28 cellular contexts compared by ENCODE assay signal in genomic region chr20:3382836-3383235, GRCh38. TPM values are rescaled to one million over a fixed set of nuclear protein-coding genes. Genes with fewer than 3 reads are reported as not detected.
DNase-seq lines count a peak whose midpoint lies in the region; ATAC-seq and TF ChIP-seq lines count a peak whose summit lies in the region.
"Had no signal": no experiment of that assay in that cellular context is flagged by ENCODE, and none has a peak within 500 bp of the region (broad histone marks: within the 10 kb centered on the region; RNA-seq: fewer than 3 reads in every experiment).

No MANE protein-coding gene starts in this region.

- H3K4me1 Mint-ChIP-seq in activated T-helper 17 cell treated with anti-CD3 and anti-CD28 coated beads, Interleukin-2, amount 50 U/mL, for 72 hours: peaks cover 20% of the 10 kb centered on the region
- H3K4me1 Mint-ChIP-seq in neural crest cell: peaks cover 46% of the 10 kb centered on the region

- no peak for TF ChIP-seq CTCF in neural crest cell (conservative IDR thresholded peaks at IDR 0.05)

- peaks cover 8% of the 10 kb centered on the region for H3K9me3 Mint-ChIP-seq in activated T-helper 17 cell treated with anti-CD3 and anti-CD28 coated beads, Interleukin-2, amount 50 U/mL, for 72 hours
- H3K9me3 Mint-ChIP-seq in neural crest cell: peaks cover 14% of the 10 kb centered on the region

- H3K27me3 Mint-ChIP-seq in activated T-helper 17 cell treated with anti-CD3 and anti-CD28 coated beads, Interleukin-2, amount 50 U/mL, for 72 hours: no peaks in the 10 kb centered on the region
- no peaks in the 10 kb centered on the region for H3K27me3 Mint-ChIP-seq in neural crest cell (ENCODE audit: low read depth)
- H3K27me3 Mint-ChIP-seq: CD4-positive, alpha-beta memory T cell had no signal

- H3K36me3 Mint-ChIP-seq in activated T-helper 17 cell treated with anti-CD3 and anti-CD28 coated beads, Interleukin-2, amount 50 U/mL, for 72 hours (ENCODE audit: low read depth): peaks cover 33% of the 10 kb centered on the region
- H3K36me3 Mint-ChIP-seq in neural crest cell (ENCODE audit: low read depth): peaks cover 13% of the 10 kb centered on the region

- no peak overlapping the region for H3K4me3 Mint-ChIP-seq in activated T-helper 17 cell treated with anti-CD3 and anti-CD28 coated beads, Interleukin-2, amount 50 U/mL, for 72 hours
- H3K4me3 Mint-ChIP-seq in neural crest cell: peak overlapping the region; percentile 20

- peak; percentile 66 for DNase-seq in foreskin melanocyte
- DNase-seq in neural crest cell (ENCODE audit: low read depth, low spot score): no peak
- DNase-seq in effector CD8-positive, alpha-beta T cell (lab: John Stamatoyannopoulos, UW): no peak
- DNase-seq in NCI-H1436 treated with DMSO at 0.1 percent for 48 hours (lab: John Stamatoyannopoulos, UW): no peak
- DNase-seq: C1 segment of cervical spinal cord; Caco-2; CD4-positive, alpha-beta memory T cell; DMS 273 treated with DMSO at 0.1 percent for 48 hours; DMS79; EL; GDM1; Karpas-422; NCI-H1092; NCI-H1417 treated with DMSO at 0.1 percent for 48 hours; NCI-H187 treated with DMSO at 0.1 percent for 48 hours; NCI-H2107; NCI-H524; NCI-H774; PC-3; SJCRH30 had no signal

- peak overlapping the region; percentile 99 for H3K27ac Mint-ChIP-seq in activated T-helper 17 cell treated with anti-CD3 and anti-CD28 coated beads, Interleukin-2, amount 50 U/mL, for 72 hours
- H3K27ac Mint-ChIP-seq in neural crest cell (ENCODE audit: unreplicated experiment): peak overlapping the region; percentile 69

- ATAC-seq in activated T-helper 17 cell treated with anti-CD3 and anti-CD28 coated beads, Interleukin-2, amount 50 U/mL, for 72 hours (replicated peaks): no peak
- ATAC-seq in HG03460 (IDR thresholded peaks at IDR 0.05; ENCODE audit: unreplicated experiment) (no peak), HG02623 (IDR thresholded peaks at IDR 0.05; ENCODE audit: unreplicated experiment) (no peak)
- ATAC-seq: A549, GM12878, HCT116, HepG2, PC-3, Right ventricle myocardium inferior had no signal

RNA-seq across cellular contexts. Expression of gene DNAAF9, which starts 24.6 kb away (rescaled TPM):
- 1 to 10 TPM; 3.0 to 3.3 TPM for total RNA-seq in activated T-helper 17 cell treated with anti-CD3 and anti-CD28 coated beads, Interleukin-2, amount 50 U/mL, for 72 hours
- total RNA-seq in neural crest cell: 13.2 and 13.5 TPM in 2 replicates
- total RNA-seq: Caco-2 had no signal
